Comparison of ENCODE assay signal across 8 cellular contexts in genomic region chr6:116511424-116512131, GRCh38. TPM values are rescaled to one million over a fixed set of nuclear protein-coding genes. Genes with fewer than 3 reads are reported as not detected.
DNase-seq lines count a peak whose midpoint lies in the region; ATAC-seq and TF ChIP-seq lines count a peak whose summit lies in the region.

CALHM5 (plus strand) TSS chr6:116511639; CDS start chr6:116511697, 58 bp downstream.

- H3K4me1 ChIP-seq in ES-I3 (ENCODE audit: insufficient read depth, low read length) (peaks cover 8% of the 10 kb centered on the region; the same call in 1 of the 2 replicates), endodermal cell (ENCODE audit: control insufficient read depth, insufficient read depth, low read length) (peaks cover 7% of the 10 kb centered on the region), mucosa of descending colon (ENCODE audit: low read depth) (no peaks in the 10 kb centered on the region)
- H3K4me1 ChIP-seq in CD4-positive, alpha-beta memory T cell (ENCODE audit: insufficient read depth, low read length) = no peaks in the 10 kb centered on the region

- peak within 1 kb of the TSS; percentile 61 for H3K4me3 ChIP-seq in endodermal cell (ENCODE audit: low read length)
- no peak within 1 kb of the TSS for H3K4me3 ChIP-seq in mucosa of descending colon
- H3K4me3 ChIP-seq in CD4-positive, alpha-beta memory T cell (ENCODE audit: low read length in 2 of 2) = no peak within 1 kb of the TSS

- POLR2A ChIA-PET in CD4-positive, alpha-beta memory T cell (lab: Charles Lee; ENCODE audit: partially characterized antibody) = no interaction called here

- no peaks in the 10 kb centered on the region for H3K9me3 ChIP-seq in ES-I3 (ENCODE audit: control insufficient read depth, insufficient read depth, low read length)
- H3K9me3 ChIP-seq in endodermal cell (ENCODE audit: control insufficient read depth, low read length) = peaks cover 11% of the 10 kb centered on the region
- no peaks in the 10 kb centered on the region for H3K9me3 ChIP-seq in mucosa of descending colon
- no peaks in the 10 kb centered on the region for H3K9me3 ChIP-seq in CD4-positive, alpha-beta memory T cell (ENCODE audit: control insufficient read depth in 1 of 2, low read length in 2 of 2)

- TF ChIP-seq CTCF in endodermal cell (conservative IDR thresholded peaks at IDR 0.05) (peak; percentile 76), mucosa of descending colon (IDR thresholded peaks at IDR 0.05) (no peak)

- H3K4me3 Mint-ChIP-seq in endodermal cell = no peak within 1 kb of the TSS
- H3K4me3 Mint-ChIP-seq in CD4-positive, alpha-beta memory T cell = no peak within 1 kb of the TSS

- peak; percentile 48 for DNase-seq in NCI-H460 (ENCODE audit: extremely low read depth, low read depth)
- DNase-seq in endodermal cell = peak; percentile 70
- DNase-seq in mucosa of descending colon = peak in 1 of 3 donors; percentile 32
- DNase-seq in retina = no peak
- DNase-seq in CD4-positive, alpha-beta memory T cell = no peak
- no peak for DNase-seq in effector CD8-positive, alpha-beta T cell (lab: John Stamatoyannopoulos, UW)

- peaks cover 15% of the 10 kb centered on the region for H3K4me1 Mint-ChIP-seq in endodermal cell
- no peaks in the 10 kb centered on the region for H3K4me1 Mint-ChIP-seq in CD4-positive, alpha-beta memory T cell

- CTCF ChIA-PET in CD4-positive, alpha-beta memory T cell (lab: Charles Lee; ENCODE audit: partially characterized antibody) = interaction anchor here (0.7 to 6.4 kb wide), 5 partner anchors 9 to 224 kb away, joined by 3 to 34 read pairs (median 3); no protein-coding TSS in a partner anchor

- H3K9ac ChIP-seq in ES-I3 (ENCODE audit: low read depth, low read length) (peak within 1 kb of the TSS; percentile 37), endodermal cell (ENCODE audit: extremely low read depth, low read length, poor library complexity, severe bottlenecking) (peak within 1 kb of the TSS; percentile 7)

- H3K27ac Mint-ChIP-seq in endodermal cell = peak within 1 kb of the TSS; percentile 87
- H3K27ac Mint-ChIP-seq in CD4-positive, alpha-beta memory T cell = peak within 1 kb of the TSS in 2 of 7 donors; percentile 48 to 59

- ATAC-seq in mucosa of descending colon (peak; percentile 80), HG03378 (IDR thresholded peaks at IDR 0.05; ENCODE audit: unreplicated experiment) (no peak)

- intact Hi-C loops in mucosa of descending colon (cut with DNase I, micrococcal nuclease) = no loop called here
- intact Hi-C loops in CD4-positive, alpha-beta memory T cell (cut with micrococcal nuclease) = no loop called here

- no peaks in the 10 kb centered on the region for H3K27me3 Mint-ChIP-seq in endodermal cell (ENCODE audit: insufficient read depth)
- peaks cover 4 to 6% of the 10 kb centered on the region in 2 donors for H3K27me3 Mint-ChIP-seq in CD4-positive, alpha-beta memory T cell

- peak within 1 kb of the TSS; percentile 90 for H3K27ac ChIP-seq in endodermal cell (ENCODE audit: low read depth, low read length)
- H3K27ac ChIP-seq in CD4-positive, alpha-beta memory T cell (ENCODE audit: low read depth, low read length) = no peak within 1 kb of the TSS

- H3K9me3 Mint-ChIP-seq in endodermal cell = peaks cover 7% of the 10 kb centered on the region
- peaks cover 0 to 10% (median 6%) of the 10 kb centered on the region in 8 donors for H3K9me3 Mint-ChIP-seq in CD4-positive, alpha-beta memory T cell

- WGBS in endodermal cell (ENCODE audit: insufficient coverage in 1 of 2, insufficient read length in 1 of 2), 2 experiments = 66 to 67% methylated on average over 9 to 10 of the region's 10 CpGs

- H3K36me3 ChIP-seq in ES-I3 (ENCODE audit: insufficient read depth, low read length) (no peaks in the 10 kb centered on the region), endodermal cell (ENCODE audit: control insufficient read depth, insufficient read depth, low read length) (no peaks in the 10 kb centered on the region), mucosa of descending colon (ENCODE audit: low read depth) (no peaks in the 10 kb centered on the region)
- H3K36me3 ChIP-seq in CD4-positive, alpha-beta memory T cell (ENCODE audit: insufficient read depth, low read length) = no peaks in the 10 kb centered on the region

- no peaks in the 10 kb centered on the region for H3K27me3 ChIP-seq in endodermal cell (ENCODE audit: control insufficient read depth, insufficient read depth, low read length, poor library complexity, severe bottlenecking)
- no peaks in the 10 kb centered on the region for H3K27me3 ChIP-seq in CD4-positive, alpha-beta memory T cell (ENCODE audit: insufficient read depth, low read length)

- H3K36me3 Mint-ChIP-seq in endodermal cell (ENCODE audit: low read depth) = no peaks in the 10 kb centered on the region
- no peaks in the 10 kb centered on the region for H3K36me3 Mint-ChIP-seq in CD4-positive, alpha-beta memory T cell

RNA-seq across cellular contexts. Expression of gene CALHM5, which starts in this region (rescaled TPM):
- total RNA-seq in NCI-H460 (2014; rRNA removed; shearing (Covaris generic)) = 0.03 and 0.05 TPM in 2 replicates
- 0.01 TPM in 1 of 2 replicates, not detected in the other for polyA plus RNA-seq in NCI-H460 (2014; cell fraction: nucleus; rRNA removed)
- total RNA-seq in endodermal cell (under 1 TPM; 0.18 to 0.20 TPM), mucosa of descending colon (under 1 TPM; 0.20 to 0.85 (median 0.72) TPM)
- 1.2 TPM for polyA plus RNA-seq in endodermal cell (2013, experiment 1 of 2)
- 0.91 TPM for polyA plus RNA-seq in endodermal cell (2013, experiment 2 of 2)
- total RNA-seq in CD4-positive, alpha-beta memory T cell = not detected
- polyA plus RNA-seq in CD4-positive, alpha-beta memory T cell = not detected

Comparison
In these comparisons a context has a peak if more than half of its experiments do, and no peak if none do; other contexts are left out.
1. Peak in DNase-seq in NCI-H460; RNA of the gene not detected or under 1 TPM.
2. Peak in ATAC-seq in mucosa of descending colon; RNA of the gene not detected or under 1 TPM.